21 cellular contexts compared by ENCODE assay signal in genomic region chr7:94115316-94115715, GRCh38.
"Had no signal": no experiment of that assay in that cellular context is flagged by ENCODE, and none has a peak within 500 bp of the region (broad histone marks: within the 10 kb centered on the region; RNA-seq: fewer than 3 reads in every experiment).

No MANE protein-coding gene starts in this region.

- ATAC-seq: activated CD4-positive, alpha-beta T cell treated with anti-CD3 and anti-CD28 coated beads for 36 hours; activated CD8-positive, alpha-beta T cell treated with anti-CD3 and anti-CD28 coated beads for 36 hours; left lobe of liver; mucosa of descending colon; naive thymus-derived CD4-positive, alpha-beta T cell; pancreas; sciatic nerve had no signal

- H3K9me3 ChIP-seq: mucosa of descending colon, pancreas, spleen, suprapubic skin had no signal

- H3K4me1 ChIP-seq: spleen, suprapubic skin had no signal

- H3K4me3 ChIP-seq: mucosa of descending colon, pancreas, spleen, suprapubic skin had no signal

- H3K36me3 ChIP-seq: pancreas, spleen, suprapubic skin, WERI-Rb-1 had no signal

- FAIRE-seq: pancreas had no signal

- H3K36me3 Mint-ChIP-seq: activated naive CD8-positive, alpha-beta T cell; brain; naive thymus-derived CD4-positive, alpha-beta T cell had no signal

- H3K4me3 Mint-ChIP-seq: activated CD4-positive, alpha-beta T cell treated with anti-CD3 and anti-CD28 coated beads for 36 hours; activated CD8-positive, alpha-beta T cell treated with anti-CD3 and anti-CD28 coated beads for 36 hours; activated naive CD8-positive, alpha-beta T cell; brain; naive thymus-derived CD4-positive, alpha-beta T cell; stimulated activated naive CD8-positive, alpha-beta T cell treated with anti-CD3 and anti-CD28 coated beads, Interleukin-15, Interleukin-2, amounts not matched to agents 100 ng/mL and 50 ng/mL, for 24 hours had no signal

- H3K9me3 Mint-ChIP-seq: activated CD8-positive, alpha-beta T cell treated with anti-CD3 and anti-CD28 coated beads for 36 hours; naive thymus-derived CD4-positive, alpha-beta T cell; stimulated activated naive CD8-positive, alpha-beta T cell treated with anti-CD3 and anti-CD28 coated beads, Interleukin-15, Interleukin-2, amounts not matched to agents 100 ng/mL and 50 ng/mL, for 24 hours had no signal

- H3K27ac Mint-ChIP-seq: activated CD4-positive, alpha-beta T cell treated with anti-CD3 and anti-CD28 coated beads for 36 hours; activated CD8-positive, alpha-beta T cell treated with anti-CD3 and anti-CD28 coated beads for 36 hours; activated naive CD8-positive, alpha-beta T cell; brain; naive thymus-derived CD4-positive, alpha-beta T cell; stimulated activated naive CD8-positive, alpha-beta T cell treated with anti-CD3 and anti-CD28 coated beads, Interleukin-15, Interleukin-2, amounts not matched to agents 100 ng/mL and 50 ng/mL, for 24 hours had no signal

- H3K4me1 Mint-ChIP-seq: activated CD4-positive, alpha-beta T cell treated with anti-CD3 and anti-CD28 coated beads for 36 hours; naive thymus-derived CD4-positive, alpha-beta T cell had no signal

- DNase-seq: activated CD4-positive, alpha-beta T cell treated with anti-CD3 and anti-CD28 coated beads for 36 hours; activated CD8-positive, alpha-beta T cell treated with anti-CD3 and anti-CD28 coated beads for 36 hours; activated effector memory CD4-positive, alpha-beta T cell treated with anti-CD3 and anti-CD28 coated beads, Interleukin-2, amount 50 U/mL, for 16 hours; activated T-cell treated with anti-CD3 and anti-CD28 coated beads, Interleukin-2, amount 50 U/mL, for 48 hours; amygdala; cerebellar nuclear complex; effector memory CD4-positive, alpha-beta T cell; islet precursor cell; mucosa of descending colon; naive thymus-derived CD4-positive, alpha-beta T cell; pancreas; spleen; trophoblast cell; WERI-Rb-1 had no signal

- H3K27ac ChIP-seq: epithelial cell of prostate, pancreas, spleen, suprapubic skin, WERI-Rb-1 had no signal

- H3K27me3 Mint-ChIP-seq: brain had no signal

- H3K27me3 ChIP-seq: pancreas, spleen, suprapubic skin had no signal
